8 cellular contexts compared by ENCODE assay signal in genomic region chr14:76872796-76873432, GRCh38. TPM values are rescaled to one million over a fixed set of nuclear protein-coding genes. Genes with fewer than 3 reads are reported as not detected.
DNase-seq lines count a peak whose midpoint lies in the region; ATAC-seq and TF ChIP-seq lines count a peak whose summit lies in the region.

No MANE protein-coding gene starts in this region.

- TF ChIP-seq POLR2A in lower leg skin (IDR thresholded peaks at IDR 0.05) = no peak

- peak in 1 of 3 donors; percentile 46 for TF ChIP-seq CTCF in lower leg skin (IDR thresholded peaks at IDR 0.05)

- intact Hi-C loops in lower leg skin (cut with DNase I; ENCODE audit: low total_unique reads) = loop anchor here (10.0 kb wide), 1 partner anchor 432 kb away; no protein-coding TSS in a partner anchor

- H3K4me3 ChIP-seq in lower leg skin (ENCODE audit: low read depth, poor library complexity, severe bottlenecking) = no peak overlapping the region

- 24 to 27% methylated on average over 12 of the region's 12 CpGs for WGBS in lower leg skin, 2 donors

- no peak for ATAC-seq in HG03175 (IDR thresholded peaks at IDR 0.05; ENCODE audit: unreplicated experiment)

- DNase-seq in NCI-H2029 treated with DMSO at 0.1 percent for 48 hours (lab: John Stamatoyannopoulos, UW) = peak; percentile 16
- DNase-seq in NCI-H2029 (lab: John Stamatoyannopoulos, UW) = no peak
- peak; percentile 4 for DNase-seq in NCI-H146 treated with DMSO at 0.1 percent for 48 hours (lab: John Stamatoyannopoulos, UW; ENCODE audit: unreplicated experiment)
- DNase-seq in activated CD4-positive, alpha-beta T cell treated with anti-CD3 and anti-CD28 coated beads for 1 hour = peak; percentile 53
- DNase-seq in cerebellar cortex (ENCODE audit: low spot score) = peak; percentile 62
- DNase-seq in lower leg skin (ENCODE audit: low spot score in 2 of 2) = peak; percentile 50 to 92
- DNase-seq in stimulated activated CD8-positive, alpha-beta memory T cell treated with anti-CD3 and anti-CD28 coated beads, Interleukin-12 subunit alpha, Interleukin-12 subunit beta, amount 100 ng/mL, for 4 hours (ENCODE audit: low read depth) = peak; percentile 26

RNA-seq across cellular contexts. Expression of gene LRRC74A, which starts 46.7 kb away (rescaled TPM):
- total RNA-seq in lower leg skin = not detected
